ENCODE assay signal across 8 cellular contexts in the genomic region with DNA sequence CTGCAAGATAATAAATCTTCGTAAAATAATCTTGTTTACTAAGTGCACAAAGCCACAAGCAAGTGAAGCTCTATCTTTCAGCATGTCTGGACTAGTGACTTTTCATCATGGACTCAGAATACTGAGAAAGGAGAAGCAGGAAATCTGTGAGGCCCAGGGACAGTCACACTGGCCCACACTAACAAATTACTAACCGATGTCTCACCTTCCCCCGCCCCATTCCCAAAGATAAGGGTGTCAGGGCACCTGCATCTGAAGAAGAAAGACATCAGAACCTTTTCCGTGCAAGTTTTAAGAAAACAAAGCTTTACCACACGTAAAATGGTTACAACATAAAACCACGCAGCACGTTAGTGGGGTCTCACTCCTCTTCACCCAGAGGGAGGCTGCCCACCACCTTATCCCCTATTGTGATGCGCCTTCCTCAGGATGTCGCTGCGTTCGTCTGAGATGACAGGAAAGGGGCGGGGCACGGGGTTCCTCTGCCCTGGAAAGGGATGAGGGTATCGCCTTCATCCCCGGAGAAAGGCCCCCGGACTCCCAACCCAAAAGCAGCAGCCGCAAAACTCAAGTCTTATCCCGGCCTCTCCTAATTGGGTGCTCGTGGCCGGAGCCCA. TPM values are rescaled to one million over a fixed set of nuclear protein-coding genes. Genes with fewer than 3 reads are reported as not detected.
DNase-seq lines count a peak whose midpoint lies in the region; ATAC-seq and TF ChIP-seq lines count a peak whose summit lies in the region.

No MANE protein-coding gene starts in this region.

- H3K4me1 ChIP-seq in mucosa of rectum (ENCODE audit: control insufficient read depth in 2 of 2, insufficient read depth in 2 of 2, low read length in 2 of 2) = peaks cover 13 to 16% of the 10 kb centered on the region in 2 donors

- H3K27me3 Mint-ChIP-seq in endothelial cell (ENCODE audit: unreplicated experiment) = no peaks in the 10 kb centered on the region

- no peaks in the 10 kb centered on the region for H3K36me3 ChIP-seq in mucosa of rectum (ENCODE audit: control insufficient read depth in 2 of 2, insufficient read depth in 2 of 2, low read length in 2 of 2)

- H3K4me1 Mint-ChIP-seq in endothelial cell (ENCODE audit: unreplicated experiment) = peaks cover 34% of the 10 kb centered on the region

- peaks cover 7% of the 10 kb centered on the region for H3K36me3 Mint-ChIP-seq in endothelial cell (ENCODE audit: low read depth, unreplicated experiment)

- no peak for TF ChIP-seq CTCF in endothelial cell (IDR thresholded peaks at IDR 0.05; ENCODE audit: unreplicated experiment)

- H3K9me3 Mint-ChIP-seq in endothelial cell (ENCODE audit: unreplicated experiment) = no peaks in the 10 kb centered on the region

- H3K9ac ChIP-seq in mucosa of rectum (ENCODE audit: low read depth in 1 of 2, low read length in 2 of 2) = peak overlapping the region; percentile 93 to 95

- peak overlapping the region; percentile 97 for H3K27ac Mint-ChIP-seq in endothelial cell (ENCODE audit: unreplicated experiment)

- DNase-seq in AG20443 (ENCODE audit: low spot score) = peak; percentile 55
- DNase-seq in NCI-H510A treated with DMSO at 0.1 percent for 48 hours (lab: John Stamatoyannopoulos, UW) = peak; percentile 44
- DNase-seq in activated CD8-positive, alpha-beta memory T cell treated with anti-CD3 and anti-CD28 coated beads for 4 hours (ENCODE audit: low read depth in 2 of 2) = peak; percentile 28 to 30
- peak; percentile 73 for DNase-seq in endothelial cell (ENCODE audit: low spot score)
- DNase-seq in stimulated activated CD8-positive, alpha-beta memory T cell treated with anti-CD3 and anti-CD28 coated beads, Interleukin-7, amount 100 ng/mL, for 24 hours (ENCODE audit: low read depth) = peak; percentile 46

- no peaks in the 10 kb centered on the region for H3K9me3 ChIP-seq in mucosa of rectum (ENCODE audit: control insufficient read depth in 2 of 2, low read length in 2 of 2)

- H3K4me3 ChIP-seq in mucosa of rectum (ENCODE audit: low read length in 2 of 2) = peak overlapping the region; percentile 95 to 97

- peak overlapping the region; percentile 95 to 96 for H3K27ac ChIP-seq in mucosa of rectum (ENCODE audit: low read depth in 2 of 2, low read length in 2 of 2)

- H3K27me3 ChIP-seq in mucosa of rectum (ENCODE audit: control insufficient read depth in 2 of 2, insufficient read depth in 2 of 2, low read length in 2 of 2) = no peaks in the 10 kb centered on the region

- peak overlapping the region; percentile 96 for H3K4me3 Mint-ChIP-seq in endothelial cell (ENCODE audit: unreplicated experiment)

- peak; percentile 40 for ATAC-seq in GM18870 (IDR thresholded peaks at IDR 0.05; ENCODE audit: unreplicated experiment)
- ATAC-seq in HG03135 (IDR thresholded peaks at IDR 0.05; ENCODE audit: unreplicated experiment) = peak; percentile 38

RNA-seq across cellular contexts. Expression of gene BTBD10, which starts 0.6 kb away (rescaled TPM):
- 82.2 TPM for total RNA-seq in endothelial cell (ENCODE audit: unreplicated experiment)

RNA-seq across cellular contexts. Expression of gene PTH, which starts 33.4 kb away (rescaled TPM):
- not detected for total RNA-seq in endothelial cell (ENCODE audit: unreplicated experiment)

Comparison
In these comparisons a context has a peak if more than half of its experiments do, and no peak if none do; other contexts are left out.
1. Peak in every context shown above with its lines: DNase-seq, ATAC-seq, H3K4me3 ChIP-seq and H3K27ac ChIP-seq.